9 cellular contexts compared by ENCODE assay signal in genomic region chr10:49518982-49519578, GRCh38. TPM values are rescaled to one million over a fixed set of nuclear protein-coding genes. Genes with fewer than 3 reads are reported as not detected.
DNase-seq lines count a peak whose midpoint lies in the region; ATAC-seq and TF ChIP-seq lines count a peak whose summit lies in the region.
"Had no signal": no experiment of that assay in that cellular context is flagged by ENCODE, and none has a peak within 500 bp of the region (broad histone marks: within the 10 kb centered on the region; RNA-seq: fewer than 3 reads in every experiment).

No MANE protein-coding gene starts in this region.

- H3K27me3 ChIP-seq in SJCRH30 = no peaks in the 10 kb centered on the region
- no peaks in the 10 kb centered on the region for H3K27me3 ChIP-seq in endodermal cell (ENCODE audit: control insufficient read depth, insufficient read depth, low read length, poor library complexity, severe bottlenecking)

- peaks cover 3 to 23% of the 10 kb centered on the region in 2 donors for H3K36me3 Mint-ChIP-seq in activated naive CD4-positive, alpha-beta T cell treated with anti-CD3 and anti-CD28 coated beads, Interleukin-2, amount 50 U/mL, for 72 hours
- H3K36me3 Mint-ChIP-seq in endodermal cell (ENCODE audit: low read depth) (peaks cover 21% of the 10 kb centered on the region), mesothelial cell of epicardium (peaks cover 10% of the 10 kb centered on the region)
- H3K36me3 Mint-ChIP-seq in activated T-helper 1 cell treated with anti-CD3 and anti-CD28 coated beads, Interleukin-12 subunit alpha, Interleukin-12 subunit beta, Interleukin-2, Interleukin-4 antibody, amounts not matched to agents 30 ng/mL and 10 ng/mL and 1 ng/mL, durations not matched to agents 14 hours and 24 hours and 36 hours (ENCODE audit: low read depth) = peaks cover 10% of the 10 kb centered on the region

- DNase-seq in activated naive CD4-positive, alpha-beta T cell treated with anti-CD3 and anti-CD28 coated beads, Interleukin-2, amount 50 U/mL, for 72 hours (ENCODE audit: low spot score in 2 of 2) = peak in 1 of 2 donors; percentile 14
- no peak for DNase-seq in activated naive CD4-positive, alpha-beta T cell treated with Interleukin-2 at 50 U/mL for 16 hours
- DNase-seq in SJCRH30 (peak; percentile 30 to 75), endodermal cell (peak; percentile 78), mesothelial cell of epicardium (ENCODE audit: low spot score in 2 of 2, unreplicated experiment in 2 of 2) (no peak)
- no peak for DNase-seq in activated T-helper 1 cell treated with anti-CD3 and anti-CD28 coated beads, Interleukin-12 subunit alpha, Interleukin-12 subunit beta, Interleukin-2, Interleukin-4 antibody, amounts not matched to agents 30 ng/mL and 10 ng/mL and 1 ng/mL, durations not matched to agents 14 hours and 24 hours and 36 hours (ENCODE audit: low spot score)

- no peaks in the 10 kb centered on the region for H3K36me3 ChIP-seq in SJCRH30
- H3K36me3 ChIP-seq in endodermal cell (ENCODE audit: control insufficient read depth, insufficient read depth, low read length) = peaks cover 21% of the 10 kb centered on the region

- peak; percentile 44 to 52 for ATAC-seq in activated naive CD4-positive, alpha-beta T cell treated with anti-CD3 and anti-CD28 coated beads, Interleukin-2, amount 50 U/mL, for 72 hours
- ATAC-seq in HG03175 (IDR thresholded peaks at IDR 0.05; ENCODE audit: unreplicated experiment) (peak; percentile 66), HG03521 (IDR thresholded peaks at IDR 0.05; ENCODE audit: unreplicated experiment) (no peak)
- ATAC-seq: stimulated activated effector memory CD8-positive, alpha-beta T cell treated with anti-CD3 and anti-CD28 coated beads, Interleukin-12 subunit alpha, Interleukin-12 subunit beta, amount 100 ng/mL, for 72 hours had no signal

- 74 to 83% methylated on average over 1 to 3 of the region's 3 CpGs for WGBS in endodermal cell (ENCODE audit: insufficient coverage in 1 of 2, insufficient read length in 1 of 2), 2 experiments

- H3K9me3 ChIP-seq in SJCRH30 (replicated peaks) (no peaks in the 10 kb centered on the region), endodermal cell (ENCODE audit: control insufficient read depth, low read length) (no peaks in the 10 kb centered on the region)

- H3K4me3 ChIP-seq in SJCRH30 (no peak overlapping the region), endodermal cell (ENCODE audit: low read length) (no peak overlapping the region)

- H3K27ac Mint-ChIP-seq in activated naive CD4-positive, alpha-beta T cell treated with anti-CD3 and anti-CD28 coated beads, Interleukin-2, amount 50 U/mL, for 72 hours = no peak overlapping the region
- H3K27ac Mint-ChIP-seq in endodermal cell = no peak overlapping the region
- H3K27ac Mint-ChIP-seq in mesothelial cell of epicardium = no peak overlapping the region
- H3K27ac Mint-ChIP-seq in activated T-helper 1 cell treated with anti-CD3 and anti-CD28 coated beads, Interleukin-12 subunit alpha, Interleukin-12 subunit beta, Interleukin-2, Interleukin-4 antibody, amounts not matched to agents 30 ng/mL and 10 ng/mL and 1 ng/mL, durations not matched to agents 14 hours and 24 hours and 36 hours = no peak overlapping the region
- H3K27ac Mint-ChIP-seq: stimulated activated effector memory CD8-positive, alpha-beta T cell treated with anti-CD3 and anti-CD28 coated beads, Interleukin-12 subunit alpha, Interleukin-12 subunit beta, amount 100 ng/mL, for 72 hours had no signal

- H3K27ac ChIP-seq in SJCRH30 = no peak overlapping the region
- H3K27ac ChIP-seq in endodermal cell (ENCODE audit: low read depth, low read length) = no peak overlapping the region

- intact Hi-C loops in activated T-helper 1 cell treated with anti-CD3 and anti-CD28 coated beads, Interleukin-12 subunit alpha, Interleukin-12 subunit beta, Interleukin-2, Interleukin-4 antibody, amounts not matched to agents 30 ng/mL and 10 ng/mL and 1 ng/mL, durations not matched to agents 14 hours and 24 hours and 36 hours (cut with micrococcal nuclease) = loop anchor here (1.0 to 2.0 kb wide), 3 partner anchors 112 to 861 kb away; no protein-coding TSS in a partner anchor

- H3K27me3 Mint-ChIP-seq in endodermal cell (ENCODE audit: insufficient read depth) (no peaks in the 10 kb centered on the region), mesothelial cell of epicardium (ENCODE audit: low read depth) (no peaks in the 10 kb centered on the region)
- no peaks in the 10 kb centered on the region for H3K27me3 Mint-ChIP-seq in activated T-helper 1 cell treated with anti-CD3 and anti-CD28 coated beads, Interleukin-12 subunit alpha, Interleukin-12 subunit beta, Interleukin-2, Interleukin-4 antibody, amounts not matched to agents 30 ng/mL and 10 ng/mL and 1 ng/mL, durations not matched to agents 14 hours and 24 hours and 36 hours (ENCODE audit: insufficient read depth)

- no peaks in the 10 kb centered on the region for H3K9me3 Mint-ChIP-seq in activated naive CD4-positive, alpha-beta T cell treated with anti-CD3 and anti-CD28 coated beads, Interleukin-2, amount 50 U/mL, for 72 hours
- H3K9me3 Mint-ChIP-seq in endodermal cell (no peaks in the 10 kb centered on the region), mesothelial cell of epicardium (no peaks in the 10 kb centered on the region)
- H3K9me3 Mint-ChIP-seq in activated T-helper 1 cell treated with anti-CD3 and anti-CD28 coated beads, Interleukin-12 subunit alpha, Interleukin-12 subunit beta, Interleukin-2, Interleukin-4 antibody, amounts not matched to agents 30 ng/mL and 10 ng/mL and 1 ng/mL, durations not matched to agents 14 hours and 24 hours and 36 hours = no peaks in the 10 kb centered on the region
- H3K9me3 Mint-ChIP-seq: stimulated activated effector memory CD8-positive, alpha-beta T cell treated with anti-CD3 and anti-CD28 coated beads, Interleukin-12 subunit alpha, Interleukin-12 subunit beta, amount 100 ng/mL, for 72 hours had no signal

- TF ChIP-seq CTCF in endodermal cell (conservative IDR thresholded peaks at IDR 0.05) = peak; percentile 81
- peak; percentile 80 for TF ChIP-seq CTCF in mesothelial cell of epicardium (IDR thresholded peaks at IDR 0.05; ENCODE audit: unreplicated experiment)

- H3K9ac ChIP-seq in endodermal cell (ENCODE audit: extremely low read depth, low read length, poor library complexity, severe bottlenecking) = no peak overlapping the region

- H3K4me3 Mint-ChIP-seq in endodermal cell (no peak overlapping the region), mesothelial cell of epicardium (no peak overlapping the region)
- H3K4me3 Mint-ChIP-seq in activated T-helper 1 cell treated with anti-CD3 and anti-CD28 coated beads, Interleukin-12 subunit alpha, Interleukin-12 subunit beta, Interleukin-2, Interleukin-4 antibody, amounts not matched to agents 30 ng/mL and 10 ng/mL and 1 ng/mL, durations not matched to agents 14 hours and 24 hours and 36 hours = no peak overlapping the region
- H3K4me3 Mint-ChIP-seq: stimulated activated effector memory CD8-positive, alpha-beta T cell treated with anti-CD3 and anti-CD28 coated beads, Interleukin-12 subunit alpha, Interleukin-12 subunit beta, amount 100 ng/mL, for 72 hours had no signal

- H3K4me1 ChIP-seq in SJCRH30 = no peaks in the 10 kb centered on the region
- H3K4me1 ChIP-seq in endodermal cell (ENCODE audit: control insufficient read depth, insufficient read depth, low read length) = no peaks in the 10 kb centered on the region

- H3K4me1 Mint-ChIP-seq in endodermal cell (peaks cover 9% of the 10 kb centered on the region), mesothelial cell of epicardium (peaks cover 4% of the 10 kb centered on the region)
- H3K4me1 Mint-ChIP-seq in activated T-helper 1 cell treated with anti-CD3 and anti-CD28 coated beads, Interleukin-12 subunit alpha, Interleukin-12 subunit beta, Interleukin-2, Interleukin-4 antibody, amounts not matched to agents 30 ng/mL and 10 ng/mL and 1 ng/mL, durations not matched to agents 14 hours and 24 hours and 36 hours (ENCODE audit: low read depth) = no peaks in the 10 kb centered on the region

RNA-seq across cellular contexts. Expression of gene ERCC6, which starts 19.8 kb away (rescaled TPM):
- 10 to 100 TPM; 31.7 to 36.2 TPM for total RNA-seq in activated naive CD4-positive, alpha-beta T cell treated with anti-CD3 and anti-CD28 coated beads, Interleukin-2, amount 50 U/mL, for 72 hours
- total RNA-seq in SJCRH30 (2014; rRNA removed; shearing (Covaris generic)) = 5.7 and 7.1 TPM in 2 replicates
- total RNA-seq in endodermal cell (10 to 100 TPM; 18.8 to 19.5 TPM), mesothelial cell of epicardium (32.4 to 37.4 TPM (median 35.4 TPM) in 3 replicates)
- polyA plus RNA-seq in endodermal cell (2013, experiment 1 of 2) = 8.6 TPM
- 7.0 TPM for polyA plus RNA-seq in endodermal cell (2013, experiment 2 of 2)
- 11.2 and 11.7 TPM in 2 replicates for total RNA-seq in activated T-helper 1 cell treated with anti-CD3 and anti-CD28 coated beads, Interleukin-12 subunit alpha, Interleukin-12 subunit beta, Interleukin-2, Interleukin-4 antibody, amounts not matched to agents 30 ng/mL and 10 ng/mL and 1 ng/mL, durations not matched to agents 14 hours and 24 hours and 36 hours

Comparison
In these comparisons a context has a peak if more than half of its experiments do, and no peak if none do; other contexts are left out.
1. DNase-seq: peak in SJCRH30 (2 of 2) and endodermal cell (single experiment); none in activated naive CD4-positive, alpha-beta T cell treated with Interleukin-2 at 50 U/mL for 16 hours (single experiment), mesothelial cell of epicardium (0 of 2) and activated T-helper 1 cell treated with anti-CD3 and anti-CD28 coated beads, Interleukin-12 subunit alpha, Interleukin-12 subunit beta, Interleukin-2, Interleukin-4 antibody, amounts not matched to agents 30 ng/mL and 10 ng/mL and 1 ng/mL, durations not matched to agents 14 hours and 24 hours and 36 hours (single experiment).